16 cellular contexts compared by ENCODE assay signal in genomic region chr3:43968465-43968864, GRCh38.
DNase-seq lines count a peak whose midpoint lies in the region; ATAC-seq lines count a peak whose summit lies in the region.
"Had no signal": no experiment of that assay in that cellular context is flagged by ENCODE, and none has a peak within 500 bp of the region (broad histone marks: within the 10 kb centered on the region; RNA-seq: fewer than 3 reads in every experiment).

No MANE protein-coding gene starts in this region.

- no peaks in the 10 kb centered on the region for H3K9me3 ChIP-seq in iPS DF 6.9 (ENCODE audit: control insufficient read depth, insufficient read depth, low read length)
- H3K9me3 ChIP-seq: BE2C had no signal

- H3K27ac Mint-ChIP-seq in activated CD8-positive, alpha-beta T cell treated with anti-CD3 and anti-CD28 coated beads, Interleukin-2, amount 10 ng/mL, durations not matched to agents 7 days and 5 days: no peak overlapping the region
- H3K27ac Mint-ChIP-seq: CD8-positive, alpha-beta memory T cell; T-helper 2 cell treated with Interferon-gamma antibody and Interleukin-4, amounts not matched to agents 5 μg/mL and 100 μg/mL, for 36 hours had no signal

- CTCF ChIA-PET in activated CD8-positive, alpha-beta T cell treated with anti-CD3 and anti-CD28 coated beads, Interleukin-2, amount 10 ng/mL, durations not matched to agents 7 days and 5 days (lab: Charles Lee): no interaction called here

- no peak overlapping the region for H3K27ac ChIP-seq in iPS DF 6.9 (ENCODE audit: low read length)

- no peaks in the 10 kb centered on the region for H3K9me3 Mint-ChIP-seq in activated CD8-positive, alpha-beta T cell treated with anti-CD3 and anti-CD28 coated beads, Interleukin-2, amount 10 ng/mL, durations not matched to agents 7 days and 5 days (ENCODE audit: insufficient read depth)
- H3K9me3 Mint-ChIP-seq: CD8-positive, alpha-beta memory T cell; T-helper 2 cell treated with Interferon-gamma antibody and Interleukin-4, amounts not matched to agents 5 μg/mL and 100 μg/mL, for 36 hours had no signal

- H3K4me3 ChIP-seq in H7 (ENCODE audit: insufficient read depth, low read depth, low read length): no peak overlapping the region
- H3K4me3 ChIP-seq in iPS DF 6.9 (ENCODE audit: low read length): no peak overlapping the region
- H3K4me3 ChIP-seq: GM12878 had no signal

- no peaks in the 10 kb centered on the region for H3K36me3 Mint-ChIP-seq in activated CD8-positive, alpha-beta T cell treated with anti-CD3 and anti-CD28 coated beads, Interleukin-2, amount 10 ng/mL, durations not matched to agents 7 days and 5 days (ENCODE audit: low read depth)
- H3K36me3 Mint-ChIP-seq: CD8-positive, alpha-beta memory T cell had no signal

- peaks cover 5% of the 10 kb centered on the region; the same call in 1 of the 2 replicates for H3K4me1 ChIP-seq in iPS DF 6.9 (ENCODE audit: control insufficient read depth, insufficient read depth, low read length)
- H3K4me1 ChIP-seq: BE2C had no signal

- peaks cover 22% of the 10 kb centered on the region for H3K4me1 Mint-ChIP-seq in activated CD8-positive, alpha-beta T cell treated with anti-CD3 and anti-CD28 coated beads, Interleukin-2, amount 10 ng/mL, durations not matched to agents 7 days and 5 days (ENCODE audit: low read depth)
- H3K4me1 Mint-ChIP-seq: CD8-positive, alpha-beta memory T cell had no signal

- H3K27me3 Mint-ChIP-seq in activated CD8-positive, alpha-beta T cell treated with anti-CD3 and anti-CD28 coated beads, Interleukin-2, amount 10 ng/mL, durations not matched to agents 7 days and 5 days (ENCODE audit: low read depth): peaks cover 24% of the 10 kb centered on the region

- WGBS in iPS DF 6.9 (ENCODE audit: insufficient coverage, insufficient read length): no CpG with 5 or more reads among the region's 5 CpGs

- no peak overlapping the region for H3K4me3 Mint-ChIP-seq in activated CD8-positive, alpha-beta T cell treated with anti-CD3 and anti-CD28 coated beads, Interleukin-2, amount 10 ng/mL, durations not matched to agents 7 days and 5 days
- H3K4me3 Mint-ChIP-seq: CD8-positive, alpha-beta memory T cell; T-helper 2 cell treated with Interferon-gamma antibody and Interleukin-4, amounts not matched to agents 5 μg/mL and 100 μg/mL, for 36 hours had no signal

- peak; percentile 39 for DNase-seq in H7
- peak; percentile 51 for DNase-seq in NCI-H1105 (lab: John Stamatoyannopoulos, UW)
- DNase-seq in NCI-H748 (lab: John Stamatoyannopoulos, UW; ENCODE audit: unreplicated experiment): peak; percentile 86
- DNase-seq in iPS DF 6.9 (ENCODE audit: low read depth, low spot score): peak; percentile 31
- no peak for DNase-seq in activated CD8-positive, alpha-beta T cell treated with anti-CD3 and anti-CD28 coated beads, Interleukin-2, amount 10 ng/mL, durations not matched to agents 7 days and 5 days
- DNase-seq in cortex of kidney (lab: John Stamatoyannopoulos, UW): no peak
- no peak for DNase-seq in NCI-H1694 treated with DMSO at 0.1 percent for 48 hours (lab: John Stamatoyannopoulos, UW)
- DNase-seq: BE2C; CD8-positive, alpha-beta memory T cell; DMS 273 treated with DMSO at 0.1 percent for 48 hours; NCI-H1048; NCI-H1930; SW 1271 had no signal

- POLR2A ChIA-PET in activated CD8-positive, alpha-beta T cell treated with anti-CD3 and anti-CD28 coated beads, Interleukin-2, amount 10 ng/mL, durations not matched to agents 7 days and 5 days (lab: Charles Lee): no interaction called here

- H3K36me3 ChIP-seq in H7 (replicated peaks; ENCODE audit: control insufficient read depth, insufficient read depth, low read length) (no peaks in the 10 kb centered on the region), iPS DF 6.9 (ENCODE audit: control insufficient read depth, insufficient read depth, low read length) (no peaks in the 10 kb centered on the region)
- H3K36me3 ChIP-seq: BE2C had no signal

- H3K27me3 ChIP-seq in H7 (ENCODE audit: control insufficient read depth, insufficient read depth, low read length) (no peaks in the 10 kb centered on the region), iPS DF 6.9 (ENCODE audit: control insufficient read depth, insufficient read depth, low read length) (no peaks in the 10 kb centered on the region)
- H3K27me3 ChIP-seq: BE2C had no signal

- no peak for ATAC-seq in activated CD8-positive, alpha-beta T cell treated with anti-CD3 and anti-CD28 coated beads, Interleukin-2, amount 10 ng/mL, durations not matched to agents 7 days and 5 days
- ATAC-seq: GM12878, HCT116 had no signal

Comparison
In these comparisons a context has a peak if more than half of its experiments do, and no peak if none do; other contexts are left out.
1. DNase-seq: peak in H7 (single experiment), NCI-H1105 (single experiment), NCI-H748 (single experiment) and iPS DF 6.9 (single experiment); none in activated CD8-positive, alpha-beta T cell treated with anti-CD3 and anti-CD28 coated beads, Interleukin-2, amount 10 ng/mL, durations not matched to agents 7 days and 5 days (single experiment), cortex of kidney (single experiment) and NCI-H1694 treated with DMSO at 0.1 percent for 48 hours (single experiment).